In the genomic region with DNA sequence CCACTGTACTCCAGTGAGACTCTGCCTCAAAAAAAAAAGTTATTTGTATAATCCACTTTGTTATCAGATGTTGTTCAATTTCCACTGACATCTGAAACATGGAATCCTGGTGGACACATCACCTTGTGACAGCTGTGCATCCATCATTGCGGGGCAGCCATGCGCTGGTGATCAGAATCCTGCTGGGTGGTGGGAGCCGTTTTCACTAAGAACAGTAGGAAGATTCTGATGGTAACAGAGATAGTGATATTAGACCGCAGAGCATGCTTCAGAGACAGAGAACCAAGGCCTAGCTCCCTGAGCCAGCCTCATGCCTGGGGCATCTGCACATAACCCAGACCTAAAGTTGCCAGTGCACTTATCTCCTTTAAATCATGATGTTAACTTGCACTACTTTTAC, we compare ENCODE assay signal across 21 cellular contexts. TPM values are rescaled to one million over a fixed set of nuclear protein-coding genes. Genes with fewer than 3 reads are reported as not detected.
"Had no signal": no experiment of that assay in that cellular context is flagged by ENCODE, and none has a peak within 500 bp of the region (broad histone marks: within the 10 kb centered on the region; RNA-seq: fewer than 3 reads in every experiment).

No MANE protein-coding gene starts in this region.

- H3K4me3 ChIP-seq: MG63, SJSA1, SK-N-MC had no signal

- H3K36me3 ChIP-seq: MG63, SJSA1 had no signal

- H3K9me3 ChIP-seq: MG63, SJSA1 had no signal

- H3K27ac ChIP-seq: SJSA1, SK-N-MC had no signal

- H3K27me3 ChIP-seq: SJSA1 had no signal

- DNase-seq: IMR-90, Karpas-422, KG1, MG63, NCI-H1092 treated with DMSO at 0.1 percent for 48 hours, NCI-H1436, NCI-H187, NCI-H2029, NCI-H2081 treated with DMSO at 0.1 percent for 48 hours, NCI-H226, NCI-H446, NCI-H510A, NCI-H524 treated with DMSO at 0.1 percent for 48 hours, NCI-H69, NCI-H774, Right ventricle myocardium superior, RPMI8226, SIG-M5 had no signal

- H3K4me1 ChIP-seq: SJSA1 had no signal

RNA-seq across cellular contexts. Expression of gene SPRR3, which starts 3.1 kb away (rescaled TPM):
- polyA plus RNA-seq: HepG2, IMR-90 had no signal

RNA-seq across cellular contexts. Expression of gene SPRR1A, which starts 14.6 kb away (rescaled TPM):
- polyA plus RNA-seq: HepG2, IMR-90 had no signal

RNA-seq across cellular contexts. Expression of gene SPRR4, which starts 28.0 kb away (rescaled TPM):
- polyA plus RNA-seq: HepG2, IMR-90 had no signal

RNA-seq across cellular contexts. Expression of gene SPRR1B, which starts 32.5 kb away (rescaled TPM):
- polyA plus RNA-seq: HepG2, IMR-90 had no signal

RNA-seq across cellular contexts. Expression of gene SPRR2D, which starts 42.4 kb away (rescaled TPM):
- polyA plus RNA-seq: HepG2, IMR-90 had no signal
